18 cellular contexts compared by ENCODE assay signal in genomic region chr10:18601321-18601720, GRCh38.
"Had no signal": no experiment of that assay in that cellular context is flagged by ENCODE, and none has a peak within 500 bp of the region (broad histone marks: within the 10 kb centered on the region; RNA-seq: fewer than 3 reads in every experiment).

No MANE protein-coding gene starts in this region.

- ATAC-seq: left colon; lower lobe of right lung; stimulated activated effector memory CD8-positive, alpha-beta T cell treated with anti-CD3 and anti-CD28 coated beads, Interleukin-12 subunit alpha, Interleukin-12 subunit beta, amount 100 ng/mL, for 72 hours had no signal

- DNase-seq: activated CD4-positive, alpha-beta T cell treated with anti-CD3 and anti-CD28 coated beads, Interleukin-2, amount 10 ng/mL, durations not matched to agents 7 days and 5 days; activated CD8-positive, alpha-beta memory T cell treated with anti-CD3 and anti-CD28 coated beads for 24 hours; activated naive CD4-positive, alpha-beta T cell; activated naive CD8-positive, alpha-beta T cell treated with anti-CD3 and anti-CD28 coated beads, Interleukin-2, amount 10 ng/mL, durations not matched to agents 7 days and 5 days; effector memory CD4-positive, alpha-beta T cell; left colon; lower lobe of right lung; nephron progenitor cell; ovary; stimulated activated CD4-positive, alpha-beta T cell treated with anti-CD3 and anti-CD28 coated beads, Interleukin-12 subunit alpha, Interleukin-12 subunit beta, amount 100 ng/mL, for 4 hours; stimulated activated CD4-positive, alpha-beta T cell treated with anti-CD3 and anti-CD28 coated beads, Interleukin-2, amount 100 ng/mL, for 24 hours; T-helper 9 cell had no signal

- H3K4me1 ChIP-seq: lower lobe of right lung, tibial nerve, vagina had no signal

- H3K36me3 ChIP-seq: lower lobe of right lung, ovary, vagina had no signal

- H3K4me1 Mint-ChIP-seq: activated CD4-positive, alpha-beta T cell treated with anti-CD3 and anti-CD28 coated beads, Interleukin-2, amount 10 ng/mL, durations not matched to agents 7 days and 5 days; activated naive CD8-positive, alpha-beta T cell treated with anti-CD3 and anti-CD28 coated beads, Interleukin-2, amount 10 ng/mL, durations not matched to agents 7 days and 5 days; mesothelial cell of epicardium; nephron progenitor cell; stimulated activated effector memory CD8-positive, alpha-beta T cell treated with anti-CD3 and anti-CD28 coated beads, Interleukin-12 subunit alpha, Interleukin-12 subunit beta, amount 100 ng/mL, for 72 hours had no signal

- H3K27ac ChIP-seq: epithelial cell of prostate, lower lobe of right lung, ovary, tibial nerve, vagina had no signal

- H3K4me3 Mint-ChIP-seq: activated CD4-positive, alpha-beta T cell treated with anti-CD3 and anti-CD28 coated beads, Interleukin-2, amount 10 ng/mL, durations not matched to agents 7 days and 5 days; activated naive CD8-positive, alpha-beta T cell treated with anti-CD3 and anti-CD28 coated beads, Interleukin-2, amount 10 ng/mL, durations not matched to agents 7 days and 5 days; activated T-helper 1 cell treated with anti-CD3 and anti-CD28 coated beads, Interleukin-12 subunit alpha, Interleukin-12 subunit beta, Interleukin-2, Interleukin-4 antibody, amounts not matched to agents 30 ng/mL and 10 ng/mL and 1 ng/mL, durations not matched to agents 14 hours and 24 hours and 36 hours; mesothelial cell of epicardium; nephron progenitor cell; stimulated activated effector memory CD8-positive, alpha-beta T cell treated with anti-CD3 and anti-CD28 coated beads, Interleukin-12 subunit alpha, Interleukin-12 subunit beta, amount 100 ng/mL, for 72 hours had no signal

- H3K27ac Mint-ChIP-seq: activated CD4-positive, alpha-beta T cell treated with anti-CD3 and anti-CD28 coated beads, Interleukin-2, amount 10 ng/mL, durations not matched to agents 7 days and 5 days; activated naive CD8-positive, alpha-beta T cell treated with anti-CD3 and anti-CD28 coated beads, Interleukin-2, amount 10 ng/mL, durations not matched to agents 7 days and 5 days; activated T-helper 1 cell treated with anti-CD3 and anti-CD28 coated beads, Interleukin-12 subunit alpha, Interleukin-12 subunit beta, Interleukin-2, Interleukin-4 antibody, amounts not matched to agents 30 ng/mL and 10 ng/mL and 1 ng/mL, durations not matched to agents 14 hours and 24 hours and 36 hours; mesothelial cell of epicardium; nephron progenitor cell; stimulated activated effector memory CD8-positive, alpha-beta T cell treated with anti-CD3 and anti-CD28 coated beads, Interleukin-12 subunit alpha, Interleukin-12 subunit beta, amount 100 ng/mL, for 72 hours had no signal

- H3K27me3 Mint-ChIP-seq: activated CD4-positive, alpha-beta T cell treated with anti-CD3 and anti-CD28 coated beads, Interleukin-2, amount 10 ng/mL, durations not matched to agents 7 days and 5 days; activated naive CD8-positive, alpha-beta T cell treated with anti-CD3 and anti-CD28 coated beads, Interleukin-2, amount 10 ng/mL, durations not matched to agents 7 days and 5 days had no signal

- H3K27me3 ChIP-seq: ovary, tibial nerve, vagina had no signal

- H3K4me3 ChIP-seq: lower lobe of right lung, ovary, tibial nerve, vagina had no signal

- H3K9me3 Mint-ChIP-seq: activated CD4-positive, alpha-beta T cell treated with anti-CD3 and anti-CD28 coated beads, Interleukin-2, amount 10 ng/mL, durations not matched to agents 7 days and 5 days; activated naive CD8-positive, alpha-beta T cell treated with anti-CD3 and anti-CD28 coated beads, Interleukin-2, amount 10 ng/mL, durations not matched to agents 7 days and 5 days; activated T-helper 1 cell treated with anti-CD3 and anti-CD28 coated beads, Interleukin-12 subunit alpha, Interleukin-12 subunit beta, Interleukin-2, Interleukin-4 antibody, amounts not matched to agents 30 ng/mL and 10 ng/mL and 1 ng/mL, durations not matched to agents 14 hours and 24 hours and 36 hours; mesothelial cell of epicardium; nephron progenitor cell; stimulated activated effector memory CD8-positive, alpha-beta T cell treated with anti-CD3 and anti-CD28 coated beads, Interleukin-12 subunit alpha, Interleukin-12 subunit beta, amount 100 ng/mL, for 72 hours had no signal

- H3K9me3 ChIP-seq: lower lobe of right lung, ovary, tibial nerve, vagina had no signal
